Comparison of ENCODE assay signal across 25 cellular contexts in genomic region chr4:168534535-168534934, GRCh38.
"Had no signal": no experiment of that assay in that cellular context is flagged by ENCODE, and none has a peak within 500 bp of the region (broad histone marks: within the 10 kb centered on the region; RNA-seq: fewer than 3 reads in every experiment).

No MANE protein-coding gene starts in this region.

- DNase-seq: colonic mucosa; cortex of kidney; effector CD8-positive, alpha-beta T cell; effector memory CD8-positive, alpha-beta T cell; endodermal cell; erythroblast; esophagus squamous epithelium; foreskin fibroblast; foreskin melanocyte; gastrocnemius medialis; glutamatergic neuron; head of caudate nucleus; heart right ventricle; hippocampal formation; left cardiac atrium; left lung; left ventricle myocardium superior; lower lobe of right lung; mesenchymal stem cell; mucosa of descending colon had no signal

- H3K9me3 ChIP-seq: colonic mucosa, esophagus squamous epithelium, gastrocnemius medialis, heart right ventricle, left lung, lower lobe of right lung, mucosa of descending colon had no signal

- FAIRE-seq: endometrium, islet of Langerhans, keratinocyte had no signal

- H3K4me3 ChIP-seq: colonic mucosa, esophagus squamous epithelium, gastrocnemius medialis, heart right ventricle, left lung, lower lobe of right lung, mucosa of descending colon had no signal

- H3K27me3 ChIP-seq: colonic mucosa, gastrocnemius medialis, heart right ventricle, left lung had no signal

- ATAC-seq: effector memory CD8-positive, alpha-beta T cell; esophagus mucosa; gastrocnemius medialis; heart right ventricle; left cardiac atrium; left lung; left ventricle myocardium superior; lower lobe of right lung; mucosa of descending colon had no signal

- H3K27ac ChIP-seq: colonic mucosa, epithelial cell of prostate, esophagus squamous epithelium, heart right ventricle, left lung, lower lobe of right lung had no signal

- H3K36me3 ChIP-seq: colonic mucosa, esophagus squamous epithelium, gastrocnemius medialis, heart right ventricle, left lung, lower lobe of right lung had no signal

- H3K4me1 ChIP-seq: colonic mucosa, left lung, lower lobe of right lung had no signal
